9 cellular contexts compared by ENCODE assay signal in genomic region chr17:68184816-68185436, GRCh38.
A peak's percentile ranks its signal among the peaks of the same experiment; 100 is the strongest.
DNase-seq lines count a peak whose midpoint lies in the region; ATAC-seq and TF ChIP-seq lines count a peak whose summit lies in the region.
"Had no signal": no experiment of that assay in that cellular context is flagged by ENCODE, and none has a peak within 500 bp of the region (broad histone marks: within the 10 kb centered on the region; RNA-seq: fewer than 3 reads in every experiment).

No MANE protein-coding gene starts in this region.

- ATAC-seq in GM19351 (IDR thresholded peaks at IDR 0.05; ENCODE audit: unreplicated experiment) (peak; percentile 52), HG03066 (IDR thresholded peaks at IDR 0.05; ENCODE audit: low read depth, unreplicated experiment) (peak; percentile 58), upper lobe of left lung (ENCODE audit: low FRiP score in 2 of 2) (no peak)

- no peak for TF ChIP-seq CTCF in SK-N-SH (IDR thresholded peaks at IDR 0.05)
- TF ChIP-seq CTCF in upper lobe of left lung (IDR thresholded peaks at IDR 0.05): no peak

- H4K20me1 ChIP-seq in SK-N-SH (ENCODE audit: insufficient read depth): no peaks in the 10 kb centered on the region

- H2BK5ac ChIP-seq in neuronal stem cell (ENCODE audit: low read length): no peak overlapping the region

- no peak for TF ChIP-seq RAD21 in SK-N-SH (IDR thresholded peaks at IDR 0.05; ENCODE audit: low read length)

- CTCF ChIA-PET in SK-N-SH (lab: Yijun Ruan, JAX): interaction anchor here (0.8 to 10.2 kb wide), 5 partner anchors 13 to 252 kb away, joined by 3 to 113 read pairs (median 10); no protein-coding TSS in a partner anchor

- H3K23ac ChIP-seq in neuronal stem cell (ENCODE audit: low read depth, low read length, poor library complexity): no peak overlapping the region

- H2AFZ ChIP-seq in neuronal stem cell (ENCODE audit: low read length): no peak overlapping the region
- H2AFZ ChIP-seq in SK-N-SH (ENCODE audit: low read depth): no peak overlapping the region

- H3K27ac ChIP-seq in neuronal stem cell (replicated peaks; ENCODE audit: low read length) (no peak overlapping the region), SK-N-SH (ENCODE audit: low read depth in 2 of 2, low read length in 1 of 2) (no peak overlapping the region), upper lobe of left lung (peak overlapping the region in 1 of 4 donors; percentile 39)
- H3K27ac ChIP-seq: thoracic aorta had no signal

- H3K79me2 ChIP-seq in SK-N-SH (ENCODE audit: insufficient read depth): no peaks in the 10 kb centered on the region

- POLR2A ChIA-PET in SK-N-SH (lab: Yijun Ruan, JAX): no interaction called here

- no peak overlapping the region for H4K91ac ChIP-seq in neuronal stem cell (ENCODE audit: low read depth, low read length, poor library complexity)

- H2BK120ac ChIP-seq in neuronal stem cell (ENCODE audit: low read depth, low read length): no peak overlapping the region

- no peak overlapping the region for H4K8ac ChIP-seq in neuronal stem cell (ENCODE audit: low read depth, low read length)

- no CpG with 5 or more reads among the region's 4 CpGs for WGBS in neuronal stem cell (ENCODE audit: extremely low coverage in 2 of 2, insufficient read length in 2 of 2, insufficient replicate concordance in 1 of 2), 2 donors
- 71% methylated on average over 4 of the region's 4 CpGs for WGBS in SK-N-SH (ENCODE audit: low lambda C conversion rate)
- WGBS in upper lobe of left lung, 2 donors: 86 to 88% methylated on average over 4 of the region's 4 CpGs

- H3K4me2 ChIP-seq in neuronal stem cell (ENCODE audit: insufficient read depth, low read length, poor library complexity, severe bottlenecking): no peak overlapping the region
- H3K4me2 ChIP-seq in SK-N-SH: no peak overlapping the region

- TF ChIP-seq POLR2A in upper lobe of left lung (IDR thresholded peaks at IDR 0.05): no peak

- H3K18ac ChIP-seq in neuronal stem cell (ENCODE audit: low read length): no peak overlapping the region

- H3K9ac ChIP-seq in neuronal stem cell (ENCODE audit: low read depth, low read length, poor library complexity) (no peak overlapping the region), SK-N-SH (no peak overlapping the region)

- no peaks in the 10 kb centered on the region for H3K79me1 ChIP-seq in neuronal stem cell (ENCODE audit: low read depth, low read length)

- H2BK12ac ChIP-seq in neuronal stem cell (ENCODE audit: low read length): peak overlapping the region; percentile 7

- H3K4ac ChIP-seq in neuronal stem cell (ENCODE audit: low read length): no peak overlapping the region

- H3F3A ChIP-seq in SK-N-SH (replicated peaks; ENCODE audit: insufficient read depth): no peaks in the 10 kb centered on the region

- no peaks in the 10 kb centered on the region for H3K9me2 ChIP-seq in SK-N-SH

- no peak overlapping the region for H2BK15ac ChIP-seq in neuronal stem cell (ENCODE audit: low read length)

- H3K14ac ChIP-seq in neuronal stem cell (ENCODE audit: low read length): no peak overlapping the region

- H2AK5ac ChIP-seq in neuronal stem cell (ENCODE audit: low read depth, low read length): no peak overlapping the region

- H3K4me1 ChIP-seq in neuronal stem cell (ENCODE audit: control insufficient read depth in 2 of 2, insufficient read depth in 1 of 2, low read depth in 1 of 2, low read length in 2 of 2): peaks cover 3 to 8% of the 10 kb centered on the region in 2 donors
- no peaks in the 10 kb centered on the region for H3K4me1 ChIP-seq in SK-N-SH (ENCODE audit: control insufficient read depth in 1 of 2, insufficient read depth in 2 of 2, low read depth in 1 of 2, low read length in 1 of 2)
- H3K4me1 ChIP-seq in upper lobe of left lung: no peaks in the 10 kb centered on the region

- H3K4me3 ChIP-seq in neuronal stem cell (ENCODE audit: low read length in 2 of 2) (no peak overlapping the region), SK-N-SH (ENCODE audit: low read depth in 2 of 2, low read length in 1 of 2) (no peak overlapping the region), upper lobe of left lung (no peak overlapping the region)
- H3K4me3 ChIP-seq: thoracic aorta had no signal

- H3K9me3 ChIP-seq in neuronal stem cell (replicated peaks in 1 of 2; ENCODE audit: control insufficient read depth in 2 of 2, insufficient read depth in 1 of 2, low read depth in 1 of 2, low read length in 2 of 2): no peaks in the 10 kb centered on the region
- no peaks in the 10 kb centered on the region for H3K9me3 ChIP-seq in SK-N-SH
- H3K9me3 ChIP-seq in upper lobe of left lung: no peaks in the 10 kb centered on the region
- H3K9me3 ChIP-seq: thoracic aorta had no signal

- H3K27me3 ChIP-seq in neuronal stem cell (ENCODE audit: control insufficient read depth in 3 of 3, insufficient read depth in 3 of 3, low read depth in 1 of 3, low read length in 3 of 3) (peaks cover 0 to 24% (median 2%) of the 10 kb centered on the region in 3 experiments), SK-N-SH (ENCODE audit: insufficient read depth) (no peaks in the 10 kb centered on the region), upper lobe of left lung (no peaks in the 10 kb centered on the region)

- no peaks in the 10 kb centered on the region for H3K36me3 ChIP-seq in neuronal stem cell (replicated peaks in 1 of 2; ENCODE audit: control insufficient read depth in 2 of 2, insufficient read depth in 2 of 2, low read length in 2 of 2)
- H3K36me3 ChIP-seq in SK-N-SH (replicated peaks in 1 of 2; ENCODE audit: control insufficient read depth in 1 of 2, insufficient read depth in 2 of 2, low read length in 1 of 2): no peaks in the 10 kb centered on the region
- H3K36me3 ChIP-seq in upper lobe of left lung: no peaks in the 10 kb centered on the region
- H3K36me3 ChIP-seq: thoracic aorta had no signal

- TF ChIP-seq EP300 in SK-N-SH (IDR thresholded peaks at IDR 0.05; ENCODE audit: borderline replicate concordance in 1 of 2, low read depth in 1 of 2, low read length in 1 of 2) (no peak), upper lobe of left lung (IDR thresholded peaks at IDR 0.05) (no peak)

- DNase-seq in activated CD4-positive, alpha-beta T cell treated with anti-CD3 and anti-CD28 coated beads, Interleukin-2, amount 50 U/mL, for 24 hours (ENCODE audit: low read depth in 1 of 2, low spot score in 1 of 2): peak; percentile 21 to 56
- no peak for DNase-seq in neuronal stem cell (ENCODE audit: low spot score)
- DNase-seq in epidermal melanocyte (ENCODE audit: insufficient read length, low spot score): no peak
- no peak for DNase-seq in Ammon's horn (ENCODE audit: low spot score)
- DNase-seq in SK-N-SH: no peak
- DNase-seq in upper lobe of left lung: no peak

TF ChIP-seq in SK-N-SH, 30 proteins besides CTCF, POLR2A, EP300 and RAD21 (continues in another document):
- TF ChIP-seq NRF1 (IDR thresholded peaks at IDR 0.05; ENCODE audit: low read depth, low read length) (no peak), ZBTB33 (IDR thresholded peaks at IDR 0.05; ENCODE audit: borderline replicate concordance, low read depth) (no peak), FOXM1 (IDR thresholded peaks at IDR 0.05; ENCODE audit: low read depth) (no peak), YY1 (IDR thresholded peaks at IDR 0.05; ENCODE audit: low read depth) (no peak), TEAD4 (IDR thresholded peaks at IDR 0.05; ENCODE audit: borderline replicate concordance, insufficient read depth) (no peak), FOXJ3 (CRISPR knock-in tag; IDR thresholded peaks at IDR 0.05) (no peak), RFX5 (IDR thresholded peaks at IDR 0.05; ENCODE audit: low read length) (no peak), IRF3 (IDR thresholded peaks at IDR 0.05; ENCODE audit: low read depth, low read length) (no peak), JUND (IDR thresholded peaks at IDR 0.05) (no peak), GATA2 (CRISPR knock-in tag; IDR thresholded peaks at IDR 0.05) (no peak), ELF1 (IDR thresholded peaks at IDR 0.05) (no peak), MXI1 (IDR thresholded peaks at IDR 0.05; ENCODE audit: low read depth, low read length) (no peak), GABPA (IDR thresholded peaks at IDR 0.05; ENCODE audit: low read depth) (no peak)

Comparison
In these comparisons a context has a peak if more than half of its experiments do, and no peak if none do; other contexts are left out.
1. ATAC-seq: peak in GM19351 (single experiment) and HG03066 (single experiment); none in upper lobe of left lung (0 of 2).
2. DNase-seq: peak in activated CD4-positive, alpha-beta T cell treated with anti-CD3 and anti-CD28 coated beads, Interleukin-2, amount 50 U/mL, for 24 hours (2 of 2); none in neuronal stem cell (single experiment), epidermal melanocyte (single experiment), Ammon's horn (single experiment), SK-N-SH (single experiment) and upper lobe of left lung (0 of 2).